Comparison of ENCODE assay signal across 25 cellular contexts in the genomic region with DNA sequence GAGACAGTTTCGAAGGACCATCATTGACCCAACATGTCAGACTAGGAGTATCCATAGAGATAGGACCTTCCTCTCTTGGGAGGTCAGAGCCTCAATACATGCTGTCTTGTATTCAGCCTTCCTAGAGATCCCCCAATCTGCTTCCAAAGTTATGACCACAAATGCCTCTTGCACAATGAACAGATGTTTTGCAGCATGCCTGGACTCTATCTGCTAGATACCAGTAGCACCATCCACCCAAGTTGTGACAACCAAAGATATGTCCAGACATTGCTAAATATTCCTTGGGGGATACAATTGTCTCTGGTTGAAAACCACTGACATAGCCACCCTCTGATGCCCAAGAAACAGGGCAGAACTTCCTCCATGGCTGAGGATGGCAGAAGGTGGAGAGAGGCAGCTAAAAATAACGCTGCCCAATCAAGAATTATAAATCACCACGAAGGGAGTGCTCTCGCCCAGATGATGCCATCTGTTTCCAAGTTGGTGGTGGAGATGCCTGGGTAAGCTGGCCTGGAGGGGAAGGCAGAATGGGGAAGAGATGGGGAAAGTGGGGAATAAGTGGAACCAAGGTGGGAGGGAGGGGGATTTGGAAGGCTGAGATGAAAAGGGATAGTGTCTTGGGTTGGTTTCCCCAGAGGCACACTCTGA. TPM values are rescaled to one million over a fixed set of nuclear protein-coding genes. Genes with fewer than 3 reads are reported as not detected.
"Had no signal": no experiment of that assay in that cellular context is flagged by ENCODE, and none has a peak within 500 bp of the region (broad histone marks: within the 10 kb centered on the region; RNA-seq: fewer than 3 reads in every experiment).

No MANE protein-coding gene starts in this region.

- H3K4me3 ChIP-seq: adrenal gland, ascending aorta, ovary had no signal

- H3K27me3 ChIP-seq: adrenal gland, ascending aorta, brain microvascular endothelial cell, foreskin keratinocyte, ovary had no signal

- H3K36me3 ChIP-seq: adrenal gland, ascending aorta, brain microvascular endothelial cell, ovary had no signal

- H3K4me1 ChIP-seq: adrenal gland, ascending aorta, foreskin keratinocyte had no signal

- DNase-seq: activated B cell treated with CpG ODN at 0.5 μM for 24 hours; activated CD4-positive, alpha-beta T cell treated with anti-CD3 and anti-CD28 coated beads for 36 hours; activated CD4-positive, alpha-beta T cell treated with anti-CD3 and anti-CD28 coated beads, Interleukin-2, amount 50 U/mL, for 48 hours; activated CD8-positive, alpha-beta memory T cell treated with anti-CD3 and anti-CD28 coated beads, Interleukin-2, amount 50 U/mL, for 48 hours; activated naive CD4-positive, alpha-beta T cell; activated T-cell treated with anti-CD3 and anti-CD28 coated beads, Interleukin-2, amount 50 U/mL, for 4 hours; adrenal gland; brain microvascular endothelial cell; caudate nucleus; dermis blood vessel endothelial cell; effector CD8-positive, alpha-beta T cell; foreskin keratinocyte; hippocampal formation; left ventricle myocardium superior; mammary epithelial cell; ovary; right cardiac atrium; stimulated activated CD4-positive, alpha-beta T cell treated with anti-CD3 and anti-CD28 coated beads, Interleukin-4, amount 100 ng/mL, for 24 hours; stimulated activated naive CD8-positive, alpha-beta T cell treated with anti-CD3 and anti-CD28 coated beads, Interleukin-15, Interleukin-2, amounts not matched to agents 100 U/mL and 50 U/mL, for 24 hours; T1000 had no signal

- H3K9me3 ChIP-seq: adrenal gland, ascending aorta, ovary had no signal

- H3K27ac ChIP-seq: adrenal gland, ascending aorta, brain microvascular endothelial cell, foreskin keratinocyte, ovary had no signal

RNA-seq across cellular contexts. Expression of gene NOS1, which starts 42.9 kb away (rescaled TPM):
- total RNA-seq: activated B cell treated with CpG ODN at 0.5 μM for 24 hours; activated CD4-positive, alpha-beta T cell treated with anti-CD3 and anti-CD28 coated beads for 36 hours; activated CD8-positive, alpha-beta memory T cell treated with anti-CD3 and anti-CD28 coated beads for 36 hours; activated T-helper 2 cell treated with anti-CD3 and anti-CD28 coated beads, Interferon-gamma antibody, Interleukin-2, Interleukin-4, amounts not matched to agents 10 μg/mL and 5 μg/mL and 100 μg/mL, durations not matched to agents 14 hours and 24 hours and 36 hours; dermis blood vessel endothelial cell; mammary epithelial cell; natural killer cell treated with Interleukin-12 subunit alpha and Interleukin-12 subunit beta and Interleukin-15 and Interleukin-18, amount 100 ng/mL, for 72 hours; subcutaneous adipose tissue had no signal
- polyA plus RNA-seq: mammary epithelial cell had no signal
